Comparison of ENCODE assay signal across 8 cellular contexts in genomic region chr2:118186858-118187254, GRCh38.
DNase-seq lines count a peak whose midpoint lies in the region; ATAC-seq and TF ChIP-seq lines count a peak whose summit lies in the region.

No MANE protein-coding gene starts in this region.

- H3K4me1 ChIP-seq in CD8-positive, alpha-beta memory T cell (ENCODE audit: insufficient read depth, low read length), result peaks cover 10% of the 10 kb centered on the region
- H3K4me1 ChIP-seq in PC-3 (ENCODE audit: insufficient read depth, low read length) (peaks cover 29% of the 10 kb centered on the region), esophagus muscularis mucosa (peaks cover 0 to 11% (median 9%) of the 10 kb centered on the region in 4 donors), prostate gland (replicated peaks) (no peaks in the 10 kb centered on the region)

- H3K4me3 ChIP-seq in CD8-positive, alpha-beta memory T cell (ENCODE audit: low read length), result peak overlapping the region; percentile 69
- peak overlapping the region; percentile 74; the same call in 1 of the 2 replicates for H3K4me3 ChIP-seq in PC-3 (ENCODE audit: low read length)
- peak overlapping the region; percentile 60 to 70 (median 66) for H3K4me3 ChIP-seq in esophagus muscularis mucosa
- no peak overlapping the region for H3K4me3 ChIP-seq in prostate gland

- CTCF ChIA-PET in CD8-positive, alpha-beta memory T cell (lab: Charles Lee), result interaction anchor here (1.2 to 2.6 kb wide), 6 partner anchors 16 to 372 kb away, joined by 3 to 7 read pairs (median 6); partner anchors contain the start of genes DDX18 and INSIG2
- CTCF ChIA-PET in PC-3 (lab: Charles Lee), result interaction anchor here (0.6 kb wide), 1 partner anchor 140 kb away, joined by 3 read pairs; no protein-coding TSS in a partner anchor

- H3K36me3 Mint-ChIP-seq in CD8-positive, alpha-beta memory T cell, result peaks cover 0 to 8% (median 0%) of the 10 kb centered on the region in 3 donors

- H3K79me2 ChIP-seq in PC-3 (ENCODE audit: low read length), result no peaks in the 10 kb centered on the region

- H3F3A ChIP-seq in PC-3 (ENCODE audit: low read length, unreplicated experiment), result no peaks in the 10 kb centered on the region

- ATAC-seq in PC-3 (no peak), HG02759 (IDR thresholded peaks at IDR 0.05; ENCODE audit: unreplicated experiment) (no peak)

- H3K4me2 ChIP-seq in PC-3 (ENCODE audit: low read length), result peak overlapping the region; percentile 99; the same call in 1 of the 2 replicates

- H3K4me3 Mint-ChIP-seq in CD8-positive, alpha-beta memory T cell, result peak overlapping the region; percentile 88 to 97 (median 93)

- no peak overlapping the region for H3K27ac ChIP-seq in CD8-positive, alpha-beta memory T cell (ENCODE audit: low read depth, low read length)
- H3K27ac ChIP-seq in PC-3 (ENCODE audit: low read length), result no peak overlapping the region
- H3K27ac ChIP-seq in esophagus muscularis mucosa (replicated peaks in 1 of 4), result peak overlapping the region; percentile 83 to 88 (median 84)
- peak overlapping the region; percentile 65 to 82 for H3K27ac ChIP-seq in prostate gland

- POLR2A ChIA-PET in CD8-positive, alpha-beta memory T cell (lab: Charles Lee), result interaction anchor here (0.6 to 1.9 kb wide), 4 partner anchors 8 to 372 kb away, joined by 3 to 6 read pairs (median 4); partner anchors contain the start of gene DDX18
- POLR2A ChIA-PET in PC-3 (lab: Charles Lee; ENCODE audit: unreplicated experiment), result no interaction called here

- no peaks in the 10 kb centered on the region for H3K9me3 ChIP-seq in CD8-positive, alpha-beta memory T cell (ENCODE audit: low read length)
- H3K9me3 ChIP-seq in PC-3 (ENCODE audit: low read length) (no peaks in the 10 kb centered on the region), esophagus muscularis mucosa (no peaks in the 10 kb centered on the region), prostate gland (no peaks in the 10 kb centered on the region)

- TF ChIP-seq POLR2A in esophagus muscularis mucosa (IDR thresholded peaks at IDR 0.05; ENCODE audit: low read depth), result no peak
- TF ChIP-seq POLR2A in prostate gland (IDR thresholded peaks at IDR 0.05), result no peak

- H3K27me3 ChIP-seq in CD8-positive, alpha-beta memory T cell (ENCODE audit: insufficient read depth, low read length, poor library complexity, severe bottlenecking), result no peaks in the 10 kb centered on the region
- H3K27me3 ChIP-seq in PC-3 (ENCODE audit: low read length) (no peaks in the 10 kb centered on the region), esophagus muscularis mucosa (peaks cover 0 to 5% (median 0%) of the 10 kb centered on the region in 4 donors), prostate gland (replicated peaks; ENCODE audit: insufficient read depth) (no peaks in the 10 kb centered on the region)

- 85% methylated on average over 5 of the region's 5 CpGs for WGBS in esophagus muscularis mucosa
- WGBS in prostate gland, result 86% methylated on average over 5 of the region's 5 CpGs

- H3K36me3 ChIP-seq in CD8-positive, alpha-beta memory T cell (ENCODE audit: insufficient read depth, low read length), result no peaks in the 10 kb centered on the region
- H3K36me3 ChIP-seq in PC-3 (ENCODE audit: low read depth, low read length) (no peaks in the 10 kb centered on the region), esophagus muscularis mucosa (no peaks in the 10 kb centered on the region), prostate gland (no peaks in the 10 kb centered on the region)

- intact Hi-C loops in PC-3 (cut with micrococcal nuclease), result no loop called here
- intact Hi-C loops in esophagus muscularis mucosa (cut with DNase I), result loop anchor here (5.0 to 10.0 kb wide), 2 partner anchors 95 to 172 kb away; partner anchors contain the start of gene CCDC93
- intact Hi-C loops in prostate gland (cut with DNase I), result loop anchor here (5.0 kb wide), 1 partner anchor 100 kb away; the partner anchor contains the start of gene INSIG2

- H3K27me3 Mint-ChIP-seq in CD8-positive, alpha-beta memory T cell, result no peaks in the 10 kb centered on the region

- DNase-seq in CD8-positive, alpha-beta memory T cell, result no peak
- DNase-seq in PC-3, result no peak
- no peak for DNase-seq in esophagus muscularis mucosa (ENCODE audit: extremely low spot score)
- no peak for DNase-seq in prostate gland (ENCODE audit: low spot score)
- no peak for DNase-seq in RPMI8226
- DNase-seq in activated CD4-positive, alpha-beta T cell treated with anti-CD3 and anti-CD28 coated beads, Interleukin-2, amount 50 U/mL, for 4 hours, result no peak
- no peak for DNase-seq in DMS 273 (lab: John Stamatoyannopoulos, UW; ENCODE audit: unreplicated experiment)

- H4K20me1 ChIP-seq in PC-3 (ENCODE audit: low read length), result no peaks in the 10 kb centered on the region

- peak overlapping the region in 7 of 8 donors; percentile 64 to 96 (median 90) for H3K27ac Mint-ChIP-seq in CD8-positive, alpha-beta memory T cell

- no peak for TF ChIP-seq EP300 in esophagus muscularis mucosa (IDR thresholded peaks at IDR 0.05)

- TF ChIP-seq CTCF in PC-3 (conservative IDR thresholded peaks at IDR 0.05; ENCODE audit: low read depth, low read length), result no peak
- TF ChIP-seq CTCF in esophagus muscularis mucosa (IDR thresholded peaks at IDR 0.05), result no peak
- no peak for TF ChIP-seq CTCF in prostate gland (IDR thresholded peaks at IDR 0.05)

- H3K4me1 Mint-ChIP-seq in CD8-positive, alpha-beta memory T cell, result peaks cover 19 to 24% (median 21%) of the 10 kb centered on the region in 3 donors

- H3K9me3 Mint-ChIP-seq in CD8-positive, alpha-beta memory T cell, result no peaks in the 10 kb centered on the region

- H2AFZ ChIP-seq in PC-3 (ENCODE audit: low read length), result peak overlapping the region; percentile 84

- BruUV-seq in PC-3 (replicated peaks; lab: Mats Ljungman, UMichigan), result no TSS peak

- H3K9me2 ChIP-seq in PC-3 (replicated peaks; ENCODE audit: low read length), result no peaks in the 10 kb centered on the region

- peak overlapping the region; percentile 74 for H3K9ac ChIP-seq in PC-3 (ENCODE audit: low read length)

Comparison
In these comparisons a context has a peak if more than half of its experiments do, and no peak if none do; other contexts are left out.
1. H3K27ac ChIP-seq: peak in esophagus muscularis mucosa (4 of 4) and prostate gland (2 of 2); none in CD8-positive, alpha-beta memory T cell (single experiment) and PC-3 (single experiment).
2. H3K4me3 ChIP-seq: peak in CD8-positive, alpha-beta memory T cell (single experiment), PC-3 (single experiment) and esophagus muscularis mucosa (4 of 4); none in prostate gland (0 of 2).